ENCODE assay signal across 23 cellular contexts in the genomic region with DNA sequence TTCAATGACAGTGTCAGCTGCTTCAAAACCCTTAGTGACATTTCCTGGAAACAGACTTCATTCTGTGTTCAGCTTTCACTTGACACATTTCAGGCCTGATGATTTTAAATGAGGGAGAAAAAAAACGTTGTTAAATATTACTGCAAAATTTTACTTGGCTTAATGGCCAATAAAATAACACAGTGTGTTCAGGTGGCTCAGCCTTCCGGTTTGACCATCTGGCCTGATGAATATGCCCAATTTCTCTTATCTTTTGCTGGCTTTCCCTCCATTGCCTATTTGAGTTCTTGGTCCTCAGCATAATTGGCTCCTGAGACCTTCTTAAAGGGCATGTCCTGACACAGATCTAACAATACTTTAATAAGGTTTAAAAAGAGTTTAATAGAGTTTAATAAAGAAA.
"Had no signal": no experiment of that assay in that cellular context is flagged by ENCODE, and none has a peak within 500 bp of the region (broad histone marks: within the 10 kb centered on the region; RNA-seq: fewer than 3 reads in every experiment).

No MANE protein-coding gene starts in this region.

- H3K27me3 ChIP-seq: ovary, right atrium auricular region, right lobe of liver, stomach, testis, thyroid gland, transverse colon, upper lobe of left lung, vagina had no signal

- H3K4me3 ChIP-seq: left ventricle myocardium inferior, lung, ovary, right atrium auricular region, right lobe of liver, smooth muscle cell, stomach, testis, thyroid gland, transverse colon, upper lobe of left lung, vagina had no signal

- ATAC-seq: natural killer cell; right lobe of liver; stimulated activated naive B cell treated with anti-CD40 and anti-IgM and Interleukin-4, amounts not matched to agents 10 μg/mL and 1 μg/mL and 100 μg/mL, for 72 hours; stimulated activated naive CD8-positive, alpha-beta T cell treated with anti-CD3 and anti-CD28 coated beads, Interleukin-15, Interleukin-2, amounts not matched to agents 100 U/mL and 50 U/mL, for 24 hours had no signal

- DNase-seq: hypothalamus; immature natural killer cell; islet precursor cell; left ventricle myocardium inferior; mesendoderm; naive B cell; natural killer cell; nephron progenitor cell; ovary; right lobe of liver; stimulated activated CD4-positive, alpha-beta T cell treated with anti-CD3 and anti-CD28 coated beads, Interleukin-1b, Interleukin-23, amount 100 ng/mL, for 48 hours; stimulated activated CD4-positive, alpha-beta T cell treated with anti-CD3 and anti-CD28 coated beads, Interleukin-4, amount 100 ng/mL, for 1 hour; stimulated activated naive B cell treated with anti-CD40 and anti-IgM and Interleukin-4, amounts not matched to agents 10 μg/mL and 1 μg/mL and 100 μg/mL, for 72 hours; stimulated activated naive CD8-positive, alpha-beta T cell treated with anti-CD3 and anti-CD28 coated beads, Interleukin-15, Interleukin-2, amounts not matched to agents 100 U/mL and 50 U/mL, for 24 hours; stomach; testis; transverse colon; upper lobe of left lung had no signal

- H3K36me3 ChIP-seq: left ventricle myocardium inferior, ovary, right atrium auricular region, right lobe of liver, stomach, thyroid gland, transverse colon, upper lobe of left lung, vagina had no signal

- H3K27ac ChIP-seq: left ventricle myocardium inferior, ovary, right atrium auricular region, right lobe of liver, stomach, testis, thyroid gland, transverse colon, upper lobe of left lung, vagina had no signal

- H3K4me1 ChIP-seq: left ventricle myocardium inferior, right atrium auricular region, right lobe of liver, stomach, testis, transverse colon, upper lobe of left lung, vagina had no signal

- H3K9me3 ChIP-seq: left ventricle myocardium inferior, ovary, right atrium auricular region, right lobe of liver, stomach, testis, thyroid gland, transverse colon, upper lobe of left lung, vagina had no signal
